Comparison of ENCODE assay signal across 8 cellular contexts in the genomic region with DNA sequence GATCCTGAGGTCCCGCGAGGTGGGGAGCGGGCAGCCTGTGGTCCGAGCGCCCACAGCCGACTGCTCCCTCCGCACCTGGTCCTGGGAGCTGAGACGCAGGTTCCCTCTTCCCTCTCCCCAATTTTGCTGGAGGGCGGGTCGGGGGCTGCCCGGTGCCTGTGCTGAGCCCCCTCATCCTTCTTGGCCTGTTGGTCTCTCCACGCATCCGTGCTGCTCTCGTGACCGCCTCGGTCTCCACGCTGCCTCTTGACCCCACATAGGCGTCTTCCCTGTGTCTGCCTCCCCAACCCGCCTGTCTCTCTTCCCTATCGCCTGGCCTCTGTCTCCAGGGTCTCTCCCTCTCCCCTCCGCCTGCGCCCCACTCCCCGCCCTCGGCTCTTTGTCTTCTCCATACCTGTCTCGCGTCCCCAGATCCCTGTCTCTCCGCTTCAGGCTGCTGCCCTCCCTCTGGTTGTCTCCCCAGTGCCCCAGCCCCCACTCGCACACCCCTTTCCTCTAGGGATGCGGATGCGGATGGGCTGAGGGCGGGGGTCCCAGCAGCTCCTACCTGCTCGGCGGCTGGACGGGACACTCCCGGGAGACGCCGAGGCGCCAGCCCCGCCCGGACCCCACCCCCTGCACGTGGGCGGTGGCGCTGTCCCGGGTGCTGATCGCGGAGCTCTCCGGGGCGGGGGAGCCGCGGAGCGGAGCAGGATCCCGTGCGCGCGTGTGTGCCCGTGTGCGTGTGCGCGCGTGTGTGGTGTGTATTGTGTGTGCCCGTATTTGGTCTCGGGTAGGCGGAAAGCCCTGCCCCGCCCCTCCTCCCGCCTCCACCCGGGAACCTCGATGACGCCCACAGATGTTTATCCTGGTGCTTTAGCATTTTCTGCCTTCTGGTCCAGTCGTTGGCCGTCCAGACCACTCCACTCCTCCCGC. TPM values are rescaled to one million over a fixed set of nuclear protein-coding genes. Genes with fewer than 3 reads are reported as not detected.
DNase-seq lines count a peak whose midpoint lies in the region; ATAC-seq, FAIRE-seq and TF ChIP-seq lines count a peak whose summit lies in the region.

TSS of gene SYT5 (minus strand) at position 720 of the 915 bp plus-strand sequence. CDS start 1,248 bp downstream, outside the sequence.

- no peak within 1 kb of the TSS for H2AFZ ChIP-seq in endothelial cell of umbilical vein (ENCODE audit: low read depth, low read length)
- H2AFZ ChIP-seq in neural cell (ENCODE audit: low read depth, low read length): peak within 1 kb of the TSS; percentile 66

- no TSS peak for BruUV-seq in endothelial cell of umbilical vein (replicated peaks; lab: Mats Ljungman, UMichigan)

- TF ChIP-seq EP300 in neural cell (conservative IDR thresholded peaks at IDR 0.05; ENCODE audit: poor library complexity, severe bottlenecking): no peak

- H3K4me1 ChIP-seq in endothelial cell of umbilical vein (ENCODE audit: control insufficient read depth, extremely low read depth, insufficient read depth, low read length): no peaks in the 10 kb centered on the region
- peaks cover 4 to 15% of the 10 kb centered on the region in 2 donors for H3K4me1 ChIP-seq in thyroid gland

- H4K20me1 ChIP-seq in endothelial cell of umbilical vein (replicated peaks; ENCODE audit: control insufficient read depth, extremely low read depth, insufficient read depth, low read length) (no peaks in the 10 kb centered on the region), neural cell (ENCODE audit: insufficient read depth) (no peaks in the 10 kb centered on the region)

- H3K4me2 ChIP-seq in endothelial cell of umbilical vein (ENCODE audit: insufficient read depth, low read length): no peak within 1 kb of the TSS
- peak within 1 kb of the TSS; percentile 69 for H3K4me2 ChIP-seq in neural cell (ENCODE audit: low read length)

- H3K27ac ChIP-seq in endothelial cell of umbilical vein (ENCODE audit: insufficient read depth, low read depth, low read length) (no peak within 1 kb of the TSS), neural cell (ENCODE audit: low read length) (peak within 1 kb of the TSS; percentile 98), thyroid gland (no peak within 1 kb of the TSS)

- H3K36me3 ChIP-seq in endothelial cell of umbilical vein (ENCODE audit: control insufficient read depth in 2 of 2, extremely low read depth in 1 of 2, insufficient read depth in 2 of 2, low read length in 2 of 2) (no peaks in the 10 kb centered on the region), neural cell (ENCODE audit: insufficient read depth, low read length) (peaks cover 7% of the 10 kb centered on the region), thyroid gland (no peaks in the 10 kb centered on the region)

- DNase-seq in NCI-H1930 (lab: John Stamatoyannopoulos, UW) (peak; percentile 23 to 50), endothelial cell of umbilical vein (ENCODE audit: low read depth, low spot score) (no peak), thyroid gland (peak; percentile 21 to 29)
- DNase-seq in activated CD8-positive, alpha-beta memory T cell treated with anti-CD3 and anti-CD28 coated beads, Interleukin-2, amount 50 U/mL, for 48 hours: peak; percentile 89

- 2% methylated on average over 37 to 46 of the region's 71 CpGs for WGBS in thyroid gland, 2 donors

- H3K79me2 ChIP-seq in endothelial cell of umbilical vein (ENCODE audit: control insufficient read depth, insufficient read depth, low read length): no peaks in the 10 kb centered on the region
- H3K79me2 ChIP-seq in neural cell (replicated peaks; ENCODE audit: insufficient read depth, low read length): peaks cover 4% of the 10 kb centered on the region

- H3K4me3 ChIP-seq in endothelial cell of umbilical vein (replicated peaks in 1 of 3; ENCODE audit: insufficient read depth in 1 of 3, low read depth in 1 of 3, low read length in 3 of 3) (no peak within 1 kb of the TSS), neural cell (ENCODE audit: low read length) (peak within 1 kb of the TSS; percentile 78), thyroid gland (replicated peaks in 1 of 3) (no peak within 1 kb of the TSS)

- H3K27me3 ChIP-seq in endothelial cell of umbilical vein (ENCODE audit: control insufficient read depth in 2 of 2, insufficient read depth in 2 of 2, low read length in 2 of 2) (peaks cover 8 to 20% of the 10 kb centered on the region in 2 experiments), neural cell (ENCODE audit: insufficient read depth, low read depth, low read length) (peaks cover 23% of the 10 kb centered on the region), thyroid gland (peaks cover 53% of the 10 kb centered on the region)

- POLR2A ChIA-PET in endothelial cell of umbilical vein (lab: Charles Lee): no interaction called here

- TF ChIP-seq POLR2A in endothelial cell of umbilical vein (IDR thresholded peaks at IDR 0.05; ENCODE audit: low read depth, low read length) (no peak), thyroid gland (IDR thresholded peaks at IDR 0.05) (no peak)

- CTCF ChIA-PET in endothelial cell of umbilical vein (lab: Charles Lee): interaction anchor here (0.8 to 2.3 kb wide), 8 partner anchors 8 to 258 kb away, joined by 3 to 6 read pairs (median 3); partner anchors contain the start of gene DNAAF3

- no peak for FAIRE-seq in endothelial cell of umbilical vein (lab: Jason Lieb, UNC)

- H3K9me2 ChIP-seq in neural cell (ENCODE audit: insufficient read depth, low read length): no peaks in the 10 kb centered on the region

- no peak for TF ChIP-seq CTCF in endothelial cell of umbilical vein (IDR thresholded peaks at IDR 0.05; ENCODE audit: extremely low read depth in 1 of 2, insufficient read depth in 1 of 2, low read depth in 1 of 2, low read length in 2 of 2)
- no peak for TF ChIP-seq CTCF in neural cell (IDR thresholded peaks at IDR 0.05; ENCODE audit: poor library complexity, severe bottlenecking)
- no peak for TF ChIP-seq CTCF in thyroid gland (IDR thresholded peaks at IDR 0.05)

- TF ChIP-seq RAD21 in neural cell (conservative IDR thresholded peaks at IDR 0.05): no peak

- intact Hi-C loops in endothelial cell of umbilical vein (cut with micrococcal nuclease) (no loop called here), thyroid gland (cut with DNase I) (no loop called here)

- H3F3A ChIP-seq in neural cell (ENCODE audit: insufficient read depth, low read length, poor library complexity, severe bottlenecking): no peaks in the 10 kb centered on the region

- H3K9me1 ChIP-seq in endothelial cell of umbilical vein (replicated peaks; ENCODE audit: control insufficient read depth, extremely low read depth, insufficient read depth, low read length): no peaks in the 10 kb centered on the region

- no peak within 1 kb of the TSS for H3K9ac ChIP-seq in endothelial cell of umbilical vein (replicated peaks; ENCODE audit: extremely low read depth, insufficient read depth, low read length)
- H3K9ac ChIP-seq in neural cell (ENCODE audit: low read length): peak within 1 kb of the TSS; percentile 99

- dilution Hi-C loops in endothelial cell of umbilical vein (cut with MboI; ENCODE audit: extremely low pct_ligation_motif_present, low sequenced_read_pairs): no loop called here

- ATAC-seq in GM18511 (IDR thresholded peaks at IDR 0.05; ENCODE audit: unreplicated experiment) (peak; percentile 20), HG03097 (IDR thresholded peaks at IDR 0.05; ENCODE audit: low FRiP score, unreplicated experiment) (no peak), HG02763 (IDR thresholded peaks at IDR 0.05; ENCODE audit: unreplicated experiment) (no peak)

- H3K9me3 ChIP-seq in endothelial cell of umbilical vein (replicated peaks; ENCODE audit: control insufficient read depth, insufficient read depth, low read length) (no peaks in the 10 kb centered on the region), neural cell (ENCODE audit: low read length) (no peaks in the 10 kb centered on the region), thyroid gland (no peaks in the 10 kb centered on the region)

TF ChIP-seq in endothelial cell of umbilical vein, 7 proteins besides CTCF, POLR2A, EP300 and RAD21 (continues in another document):
- TF ChIP-seq POLR2AphosphoS5 (IDR thresholded peaks at IDR 0.05; ENCODE audit: insufficient read depth, low read depth, low read length) (no peak), EZH2 (IDR thresholded peaks at IDR 0.05; ENCODE audit: borderline replicate concordance, low read depth, low read length, severe bottlenecking) (peak; percentile 10), MAX (IDR thresholded peaks at IDR 0.05; ENCODE audit: insufficient read depth, insufficient read length) (peak; percentile 69), GATA2 (IDR thresholded peaks at IDR 0.05; ENCODE audit: insufficient read depth, insufficient read length, low read depth, low read length) (no peak), FOS (IDR thresholded peaks at IDR 0.05; ENCODE audit: borderline replicate concordance, insufficient read depth, low read length) (no peak)

TF ChIP-seq in neural cell, 6 proteins besides CTCF, POLR2A, EP300 and RAD21 (continues in another document):
- TF ChIP-seq SMC3 (conservative IDR thresholded peaks at IDR 0.05; ENCODE audit: poor library complexity) (no peak), MXI1 (conservative IDR thresholded peaks at IDR 0.05; ENCODE audit: poor library complexity, severe bottlenecking) (peak; percentile 49), POLR2AphosphoS5 (IDR thresholded peaks at IDR 0.05) (peak; percentile 66), TAF1 (IDR thresholded peaks at IDR 0.05; ENCODE audit: low read depth) (peak; percentile 38), EZH2 (IDR thresholded peaks at IDR 0.05; ENCODE audit: borderline replicate concordance, insufficient read depth, low read length, poor library complexity, severe bottlenecking) (no peak)

RNA-seq across cellular contexts. Expression of gene SYT5, which starts in this region (rescaled TPM):
- 0.42 TPM in 1 of 2 replicates, not detected in the other for total RNA-seq in endothelial cell of umbilical vein
- not detected in 2 replicates for polyA plus RNA-seq in endothelial cell of umbilical vein
- not detected in 2 replicates for polyA plus RNA-seq in endothelial cell of umbilical vein (2011; cell fraction: cytosol; rRNA removed)
- not detected in 2 replicates for polyA plus RNA-seq in endothelial cell of umbilical vein (2011; cell fraction: nucleus; rRNA removed)
- not detected in 2 replicates for polyA plus RNA-seq in endothelial cell of umbilical vein (2012)
- 0.10 TPM in 1 of 2 replicates, not detected in the other for polyA minus RNA-seq in endothelial cell of umbilical vein
- polyA minus RNA-seq in endothelial cell of umbilical vein (2011; cell fraction: cytosol; rRNA and poly(A)+ RNA removed): not detected
- not detected in 2 replicates for polyA minus RNA-seq in endothelial cell of umbilical vein (2011; cell fraction: nucleus; rRNA and poly(A)+ RNA removed)
- 210 and 237 TPM in 2 replicates for polyA plus RNA-seq in neural cell
- 80.6 and 90.6 TPM in 2 replicates for polyA minus RNA-seq in neural cell
- total RNA-seq in thyroid gland: not detected

Comparison
In these comparisons a context has a peak if more than half of its experiments do, and no peak if none do; other contexts are left out.
1. RNA of gene SYT5 (polyA plus RNA-seq): 210 to 237 TPM in neural cell; not detected in endothelial cell of umbilical vein; every median in the first group is over 100 times any median in the second.
2. Peak in DNase-seq in thyroid gland; RNA of the gene not detected or under 1 TPM.